In the genomic region with DNA sequence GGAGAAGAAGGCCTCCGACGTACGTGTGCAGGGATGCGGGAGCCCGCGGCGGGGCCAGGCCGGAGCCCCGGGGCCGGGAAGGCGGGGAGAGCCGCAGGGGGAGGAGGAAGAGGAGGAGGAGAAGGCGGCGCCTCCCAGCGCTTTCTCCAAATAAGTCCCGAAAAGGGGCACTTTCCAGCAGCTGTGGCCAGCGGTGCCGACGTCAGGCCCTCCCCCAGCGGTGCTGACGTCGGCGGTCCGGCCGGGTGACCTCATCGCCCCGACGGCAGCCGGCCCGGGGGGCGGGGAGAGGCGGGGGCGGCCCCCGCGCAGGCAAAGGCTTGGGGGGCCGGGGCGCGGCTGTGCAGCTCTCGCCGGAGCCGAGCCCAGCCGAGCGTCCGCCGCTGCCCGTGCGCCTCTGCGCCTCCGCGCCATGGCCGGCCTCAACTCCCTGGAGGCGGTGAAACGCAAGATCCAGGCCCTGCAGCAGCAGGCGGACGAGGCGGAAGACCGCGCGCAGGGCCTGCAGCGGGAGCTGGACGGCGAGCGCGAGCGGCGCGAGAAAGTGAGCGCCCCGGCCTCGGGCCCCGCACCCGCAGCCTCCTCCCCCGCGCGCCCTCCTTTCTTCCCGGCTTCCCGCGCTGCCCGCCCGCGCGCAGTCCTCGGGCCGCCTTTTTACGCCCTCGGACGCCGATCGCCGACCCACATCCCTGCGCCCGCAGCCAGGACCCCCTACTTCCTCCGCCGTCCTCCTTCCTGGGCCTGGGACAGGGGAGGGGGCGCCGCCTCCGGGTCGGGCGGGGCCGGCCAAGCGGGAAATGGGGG, we compare ENCODE assay signal across 8 cellular contexts. TPM values are rescaled to one million over a fixed set of nuclear protein-coding genes. Genes with fewer than 3 reads are reported as not detected.
DNase-seq lines count a peak whose midpoint lies in the region; ATAC-seq lines count a peak whose summit lies in the region.

A gene (plus strand): TSS at position 342 of the 804 bp plus-strand sequence. CDS start 71 bp downstream, at position 413.

- H3K4me3 ChIP-seq in HUES48 (ENCODE audit: low read depth, low read length) = peak within 1 kb of the TSS; percentile 91

- H3K27ac ChIP-seq in HUES48 (ENCODE audit: low read depth, low read length) (peak within 1 kb of the TSS; percentile 98), substantia nigra (ENCODE audit: low read depth, low read length, poor library complexity, severe bottlenecking) (peak within 1 kb of the TSS; percentile 94)

- peaks cover 23% of the 10 kb centered on the region for H3K4me1 ChIP-seq in HUES48 (ENCODE audit: control insufficient read depth, insufficient read depth, low read length)

- H3K27me3 ChIP-seq in HUES48 (ENCODE audit: control insufficient read depth, insufficient read depth, low read length) = no peaks in the 10 kb centered on the region

- no peaks in the 10 kb centered on the region for H3K9me3 ChIP-seq in HUES48 (ENCODE audit: control insufficient read depth, insufficient read depth, low read length)

- peak within 1 kb of the TSS; percentile 99 for H3K9ac ChIP-seq in HUES48 (ENCODE audit: low read depth, low read length)

- ATAC-seq in GM19452 (IDR thresholded peaks at IDR 0.05; ENCODE audit: unreplicated experiment) = peak; percentile 52

- peak; percentile 53 for DNase-seq in COLO668 (lab: John Stamatoyannopoulos, UW; ENCODE audit: unreplicated experiment)
- peak; percentile 84 for DNase-seq in SK-N-DZ (ENCODE audit: low spot score)
- peak; percentile 83 for DNase-seq in activated naive CD4-positive, alpha-beta T cell treated with Interleukin-2 at 50 U/mL for 16 hours
- DNase-seq in germinal center (ENCODE audit: low spot score) = peak; percentile 75
- peak; percentile 59 for DNase-seq in non-pigmented ciliary epithelial cell (ENCODE audit: low read depth)
- DNase-seq in substantia nigra (lab: John Stamatoyannopoulos, UW) = peak in 47 of 49 donors; percentile 30 to 92 (median 67)

- H3K36me3 ChIP-seq in HUES48 (ENCODE audit: control insufficient read depth, insufficient read depth, low read length) = peaks cover 19% of the 10 kb centered on the region

RNA-seq across cellular contexts. Expression of the gene that starts here (rescaled TPM):
- 173 and 190 TPM in 2 replicates for polyA plus RNA-seq in SK-N-DZ (2014; cell fraction: cytosol; rRNA removed)
- polyA plus RNA-seq in SK-N-DZ (2014; cell fraction: nucleus; rRNA removed) = 78.2 and 86.9 TPM in 2 replicates

Comparison
In these comparisons a context has a peak if more than half of its experiments do, and no peak if none do; other contexts are left out.
1. Peak in every context shown above with its lines: DNase-seq, ATAC-seq, H3K4me3 ChIP-seq and H3K27ac ChIP-seq.